Comparison of ENCODE assay signal across 8 cellular contexts in the genomic region with DNA sequence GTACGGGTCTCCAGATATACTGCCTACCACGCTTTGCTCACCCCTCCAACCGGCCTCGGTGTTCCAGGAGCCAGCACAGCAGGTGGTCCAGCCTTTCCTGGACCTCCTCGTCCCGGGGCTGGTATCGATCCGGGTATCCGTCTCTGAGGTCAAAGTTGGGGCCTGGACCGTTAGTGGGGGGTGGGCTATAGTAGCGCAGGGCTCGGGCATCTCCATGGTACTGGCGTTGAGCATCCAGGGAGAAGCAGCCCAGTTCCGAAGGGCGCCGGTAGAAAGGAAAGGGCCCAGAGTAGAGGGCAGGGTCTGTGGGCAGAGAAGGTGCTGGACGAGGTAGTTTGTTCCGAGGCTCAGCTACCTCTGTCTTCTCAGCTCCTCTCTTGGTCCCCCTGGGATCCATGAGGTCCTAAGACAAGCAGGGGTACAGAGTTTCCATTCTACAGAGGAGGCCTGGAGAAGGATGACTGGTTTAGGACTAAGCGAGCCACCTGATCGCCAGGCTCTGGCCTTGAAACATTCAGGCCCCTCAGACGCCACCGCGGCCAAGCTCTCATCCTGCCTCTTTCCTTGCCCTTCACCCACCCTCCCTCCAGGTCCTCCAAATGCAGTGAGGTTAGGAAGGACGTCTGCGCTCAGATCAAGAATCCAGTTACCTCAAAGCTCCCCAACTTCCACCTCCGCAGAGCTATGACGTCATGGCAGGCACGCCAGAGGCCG. TPM values are rescaled to one million over a fixed set of nuclear protein-coding genes. Genes with fewer than 3 reads are reported as not detected.
DNase-seq lines count a peak whose midpoint lies in the region; ATAC-seq and TF ChIP-seq lines count a peak whose summit lies in the region.

No MANE protein-coding gene starts in this region.

- H3K4me3 ChIP-seq in GM08714 (ENCODE audit: low read length) (peak overlapping the region; percentile 83), PC-3 (ENCODE audit: low read length) (peak overlapping the region; percentile 89), epithelial cell of esophagus (ENCODE audit: low read length) (peak overlapping the region; percentile 93), neural progenitor cell (peak overlapping the region; percentile 68)

- CTCF ChIA-PET in PC-3 (lab: Charles Lee): no interaction called here

- intact Hi-C loops in PC-3 (cut with micrococcal nuclease): loop anchor here (10.0 kb wide), 1 partner anchor 113 kb away; no protein-coding TSS in a partner anchor

- H3K27ac ChIP-seq in PC-3 (ENCODE audit: low read length) (peak overlapping the region; percentile 86), neural progenitor cell (peak overlapping the region; percentile 96)

- TF ChIP-seq CTCF in PC-3 (conservative IDR thresholded peaks at IDR 0.05; ENCODE audit: low read depth, low read length) (no peak), epithelial cell of esophagus (IDR thresholded peaks at IDR 0.05; ENCODE audit: insufficient read depth, low read depth, low read length, missing control alignments) (no peak), neural progenitor cell (IDR thresholded peaks at IDR 0.05) (no peak)

- BruUV-seq in PC-3 (replicated peaks; lab: Mats Ljungman, UMichigan): TSS peak; percentile 78

- peaks cover 35% of the 10 kb centered on the region for H3K36me3 Mint-ChIP-seq in neural progenitor cell

- POLR2A ChIA-PET in PC-3 (lab: Charles Lee; ENCODE audit: unreplicated experiment): interaction anchor here (0.6 to 1.0 kb wide), 4 partner anchors 12 to 165 kb away, joined by 3 to 5 read pairs (median 3); a partner anchor contains a TSS

- H3F3A ChIP-seq in PC-3 (ENCODE audit: low read length, unreplicated experiment) (no peaks in the 10 kb centered on the region), neural progenitor cell (ENCODE audit: low read depth) (peaks cover 24% of the 10 kb centered on the region)

- DNase-seq in PC-3 (no peak), epithelial cell of esophagus (ENCODE audit: low read depth) (no peak), neural progenitor cell (ENCODE audit: low spot score) (peak; percentile 4), NCI-H187 (lab: John Stamatoyannopoulos, UW) (no peak), medulla oblongata (ENCODE audit: extremely low spot score) (no peak), KG1 (lab: John Stamatoyannopoulos, UW) (no peak)

- H3K9ac ChIP-seq in PC-3 (ENCODE audit: low read length) (peak overlapping the region; percentile 90), neural progenitor cell (peak overlapping the region; percentile 57)

- H3K4me3 Mint-ChIP-seq in neural progenitor cell: peak overlapping the region; percentile 88

- H3K79me2 ChIP-seq in PC-3 (ENCODE audit: low read length) (peaks cover 44% of the 10 kb centered on the region), neural progenitor cell (ENCODE audit: low read depth) (peaks cover 31% of the 10 kb centered on the region)

- peak overlapping the region; percentile 94 for H3K4me2 ChIP-seq in PC-3 (ENCODE audit: low read length)
- H3K4me2 ChIP-seq in neural progenitor cell: peak overlapping the region; percentile 82

- H3K27me3 Mint-ChIP-seq in neural progenitor cell (ENCODE audit: insufficient read depth, low read depth): peaks cover 10% of the 10 kb centered on the region

- no peaks in the 10 kb centered on the region for H3K27me3 ChIP-seq in PC-3 (ENCODE audit: low read length)
- no peaks in the 10 kb centered on the region for H3K27me3 ChIP-seq in neural progenitor cell

- peak overlapping the region; percentile 96 for H3K27ac Mint-ChIP-seq in neural progenitor cell

- H3K4me1 Mint-ChIP-seq in neural progenitor cell: peaks cover 23% of the 10 kb centered on the region

- ATAC-seq in PC-3: peak; percentile 18
- no peak for ATAC-seq in GM21526 (IDR thresholded peaks at IDR 0.05; ENCODE audit: low FRiP score, unreplicated experiment)

- no peaks in the 10 kb centered on the region for H3K9me2 ChIP-seq in PC-3 (replicated peaks; ENCODE audit: low read length)

- H3K9me3 ChIP-seq in PC-3 (ENCODE audit: low read length) (no peaks in the 10 kb centered on the region), neural progenitor cell (ENCODE audit: low read depth) (no peaks in the 10 kb centered on the region)

- H3K4me1 ChIP-seq in PC-3 (ENCODE audit: insufficient read depth, low read length): peaks cover 23% of the 10 kb centered on the region
- peaks cover 7% of the 10 kb centered on the region for H3K4me1 ChIP-seq in neural progenitor cell

- H4K20me1 ChIP-seq in PC-3 (ENCODE audit: low read length) (no peaks in the 10 kb centered on the region), neural progenitor cell (ENCODE audit: low read depth) (no peaks in the 10 kb centered on the region)

- H2AFZ ChIP-seq in PC-3 (ENCODE audit: low read length): peak overlapping the region; percentile 87
- peak overlapping the region; percentile 96 for H2AFZ ChIP-seq in neural progenitor cell (replicated peaks)

- H3K36me3 ChIP-seq in PC-3 (ENCODE audit: low read depth, low read length): peaks cover 24% of the 10 kb centered on the region
- H3K36me3 ChIP-seq in neural progenitor cell: no peaks in the 10 kb centered on the region

- peaks cover 4% of the 10 kb centered on the region for H3K9me3 Mint-ChIP-seq in neural progenitor cell

RNA-seq across cellular contexts. Expression of a gene that starts 0.5 kb away (rescaled TPM):
- total RNA-seq in PC-3 (2014; rRNA removed): 27.1 and 32.4 TPM in 2 replicates
- total RNA-seq in neural progenitor cell (ENCODE audit: low replicate concordance): 10.2 and 23.0 TPM in 2 replicates

RNA-seq across cellular contexts. Expression of a gene that starts 10.4 kb away (rescaled TPM):
- total RNA-seq in PC-3 (2014; rRNA removed) (2.2 and 3.6 TPM in 2 replicates), neural progenitor cell (ENCODE audit: low replicate concordance) (1.7 and 4.3 TPM in 2 replicates)

RNA-seq across cellular contexts. Expression of a gene that starts 12.5 kb away (rescaled TPM):
- total RNA-seq in PC-3 (2014; rRNA removed) (81.9 and 95.0 TPM in 2 replicates), neural progenitor cell (ENCODE audit: low replicate concordance) (21.0 and 50.5 TPM in 2 replicates)

RNA-seq across cellular contexts. Expression of a gene that starts 12.7 kb away (rescaled TPM):
- total RNA-seq in PC-3 (2014; rRNA removed): 132 and 142 TPM in 2 replicates
- total RNA-seq in neural progenitor cell (ENCODE audit: low replicate concordance): 129 and 135 TPM in 2 replicates

RNA-seq across cellular contexts. Expression of a gene that starts 25.5 kb away (rescaled TPM):
- total RNA-seq in PC-3 (2014; rRNA removed): 0.86 TPM in 1 of 2 replicates, not detected in the other
- 0.50 TPM in 1 of 2 replicates, not detected in the other for total RNA-seq in neural progenitor cell (ENCODE audit: low replicate concordance)
